Comparison of ENCODE assay signal across 11 cellular contexts in the genomic region with DNA sequence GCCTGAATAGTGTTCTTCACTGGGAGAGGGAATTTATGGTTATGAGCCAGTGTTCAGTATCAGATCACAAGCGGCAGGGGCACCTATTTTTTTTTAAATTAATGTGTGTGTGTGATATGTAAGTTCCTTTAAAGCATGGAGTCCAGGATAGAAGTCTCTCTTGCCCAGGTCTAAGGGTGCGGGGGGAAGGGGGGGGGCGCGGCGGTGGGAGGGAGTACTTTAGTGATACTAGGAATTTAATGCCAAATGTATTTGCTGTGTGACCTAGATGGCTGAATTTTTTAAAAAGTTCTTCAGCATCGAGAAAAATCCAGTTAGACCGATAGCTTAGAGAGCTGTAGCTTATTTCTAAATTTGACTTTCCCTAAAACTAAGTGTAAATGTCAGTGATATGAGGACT. TPM values are rescaled to one million over a fixed set of nuclear protein-coding genes. Genes with fewer than 3 reads are reported as not detected.
A peak's percentile ranks its signal among the peaks of the same experiment; 100 is the strongest.
DNase-seq lines count a peak whose midpoint lies in the region; ATAC-seq and TF ChIP-seq lines count a peak whose summit lies in the region.
"Had no signal": no experiment of that assay in that cellular context is flagged by ENCODE, and none has a peak within 500 bp of the region (broad histone marks: within the 10 kb centered on the region; RNA-seq: fewer than 3 reads in every experiment).

No MANE protein-coding gene starts in this region.

- CTCF ChIA-PET in T-cell (lab: Charles Lee): interaction anchor here in 1 of 2 donors (0.6 to 0.8 kb wide), 2 partner anchors 26 to 1478 kb away, joined by 3 to 6 read pairs; no protein-coding TSS in a partner anchor

- H3K79me1 ChIP-seq in H9 (ENCODE audit: insufficient read depth, low read depth, low read length, poor library complexity, severe bottlenecking): no peaks in the 10 kb centered on the region

- H4K8ac ChIP-seq in H9 (replicated peaks; ENCODE audit: insufficient read length, low read depth, low read length): no peak overlapping the region

- H3K27me3 ChIP-seq in H9 (ENCODE audit: insufficient read depth, low read length) (no peaks in the 10 kb centered on the region), sigmoid colon (no peaks in the 10 kb centered on the region)

- H3K14ac ChIP-seq in H9 (ENCODE audit: insufficient read depth, low read length): no peak overlapping the region

- DNase-seq in H9 (no peak), T-cell (no peak), sigmoid colon (no peak), Kasumi-1 (lab: John Stamatoyannopoulos, UW) (no peak), GM19238 (ENCODE audit: insufficient read length, low spot score) (no peak)
- DNase-seq: left colon, NCI-H2107, SHP77 had no signal

- peaks cover 23 to 25% of the 10 kb centered on the region in 2 experiments for H3K4me1 Mint-ChIP-seq in H9
- peaks cover 18 to 20% (median 19%) of the 10 kb centered on the region in 3 donors for H3K4me1 Mint-ChIP-seq in T-cell

- H3T11ph ChIP-seq in H9 (ENCODE audit: low read length): no peak overlapping the region

- TF ChIP-seq CTCF in H9 (conservative IDR thresholded peaks at IDR 0.05) (no peak), sigmoid colon (IDR thresholded peaks at IDR 0.05) (no peak)

- peaks cover 5% of the 10 kb centered on the region for H3K4me1 ChIP-seq in H9 (ENCODE audit: insufficient read depth, low read length)
- H3K4me1 ChIP-seq in sigmoid colon: peaks cover 0 to 43% (median 31%) of the 10 kb centered on the region in 4 donors

- no peak overlapping the region for H2BK20ac ChIP-seq in H9 (ENCODE audit: low read depth, low read length, poor library complexity, severe bottlenecking)

- ATAC-seq in T-cell (replicated peaks in 1 of 4): no peak
- no peak for ATAC-seq in GM19328 (IDR thresholded peaks at IDR 0.05; ENCODE audit: unreplicated experiment)
- ATAC-seq in GM18873 (IDR thresholded peaks at IDR 0.05; ENCODE audit: low FRiP score, unreplicated experiment): no peak

- no peak overlapping the region for H2AK5ac ChIP-seq in H9 (ENCODE audit: insufficient read length, low read length)

- H3K27me3 Mint-ChIP-seq in H9 (ENCODE audit: low read depth): no peaks in the 10 kb centered on the region; the same call in 1 of the 2 replicates
- H3K27me3 Mint-ChIP-seq in T-cell: peaks cover 40 to 50% of the 10 kb centered on the region in 2 donors

- H3K4ac ChIP-seq in H9 (ENCODE audit: low read depth, low read length): no peak overlapping the region

- H3K9me3 Mint-ChIP-seq in H9 (no peaks in the 10 kb centered on the region), T-cell (no peaks in the 10 kb centered on the region)

- H3K36me3 Mint-ChIP-seq in H9 (ENCODE audit: insufficient read depth in 1 of 3, low read depth in 3 of 3): no peaks in the 10 kb centered on the region
- H3K36me3 Mint-ChIP-seq in T-cell: no peaks in the 10 kb centered on the region

- H3K79me2 ChIP-seq in H9 (ENCODE audit: insufficient read depth, low read length): no peaks in the 10 kb centered on the region; the same call in 1 of the 2 replicates

- WGBS in H9 (ENCODE audit: extremely low coverage, insufficient read length, low lambda C conversion rate): no CpG with 5 or more reads among the region's 7 CpGs
- WGBS in sigmoid colon, 2 donors: 89 to 95% methylated on average over 7 of the region's 7 CpGs

- intact Hi-C loops in sigmoid colon (cut with DNase I): loop anchor here (10.0 kb wide), 1 partner anchor 500 kb away; no protein-coding TSS in a partner anchor

- H3K4me3 ChIP-seq in iPS-11a (ENCODE audit: low read depth, low read length) (peak overlapping the region; percentile 60), sigmoid colon (no peak overlapping the region)

- no peak overlapping the region for H4K91ac ChIP-seq in H9 (ENCODE audit: insufficient read length, low read depth, low read length)

- POLR2A ChIA-PET in T-cell (lab: Charles Lee): no interaction called here

- H3K4me3 Mint-ChIP-seq in H9 (no peak overlapping the region), T-cell (peak overlapping the region; percentile 10 to 93 (median 53))

- no peaks in the 10 kb centered on the region for H3K36me3 ChIP-seq in sigmoid colon

- peak overlapping the region; percentile 8 for H2AFZ ChIP-seq in H9 (ENCODE audit: low read length)

- H3K27ac Mint-ChIP-seq in H9 (no peak overlapping the region), T-cell (peak overlapping the region in 1 of 2 donors; percentile 57)

- H2BK15ac ChIP-seq in H9 (ENCODE audit: low read depth, low read length): no peak overlapping the region

- no peak overlapping the region for H3K18ac ChIP-seq in H9 (ENCODE audit: insufficient read length, low read depth, low read length)

- peaks cover 12% of the 10 kb centered on the region for H3K23me2 ChIP-seq in H9 (ENCODE audit: insufficient read length, low read depth, low read length, poor library complexity, severe bottlenecking)

- H3K27ac ChIP-seq in H9 (ENCODE audit: insufficient read length, low read depth, low read length) (no peak overlapping the region), sigmoid colon (peak overlapping the region; percentile 92 to 98 (median 98))

- no peak overlapping the region for H2BK5ac ChIP-seq in H9 (ENCODE audit: insufficient read length, low read length)

- H3K56ac ChIP-seq in H9 (ENCODE audit: insufficient read length, low read depth, low read length): no peak overlapping the region

- no peak overlapping the region for H4K5ac ChIP-seq in H9 (ENCODE audit: insufficient read length, low read depth, low read length)

- H2BK12ac ChIP-seq in H9 (ENCODE audit: insufficient read length, low read depth, low read length): no peak overlapping the region

- TF ChIP-seq POLR2A in sigmoid colon (IDR thresholded peaks at IDR 0.05): no peak

- H3K9me3 ChIP-seq in H9 (ENCODE audit: control insufficient read depth, low read depth, low read length) (no peaks in the 10 kb centered on the region), sigmoid colon (no peaks in the 10 kb centered on the region)

- H3K9ac ChIP-seq in H9 (ENCODE audit: extremely low read depth, insufficient read length, low read length): no peak overlapping the region

- no peak overlapping the region for H3K23ac ChIP-seq in H9 (ENCODE audit: insufficient read length, low read depth, low read length)

- TF ChIP-seq EP300 in sigmoid colon (IDR thresholded peaks at IDR 0.05): no peak

- H2BK120ac ChIP-seq in H9 (ENCODE audit: low read depth, low read length, poor library complexity, severe bottlenecking): no peak overlapping the region

- H3K4me2 ChIP-seq in H9 (ENCODE audit: insufficient read depth, insufficient read length, low read length): no peak overlapping the region

- H4K20me1 ChIP-seq in H9 (ENCODE audit: control insufficient read depth, insufficient read depth, insufficient read length): no peaks in the 10 kb centered on the region

RNA-seq across cellular contexts. Expression of a gene that starts 1.5 kb away (rescaled TPM):
- total RNA-seq in H9 (2021) (5.8 and 7.1 TPM in 2 replicates), T-cell (1 to 10 TPM in 4 of 5 donors, under 1 TPM in 1; 0.90 to 5.5 (median 4.1) TPM), sigmoid colon (10 to 100 TPM; 36.0 to 40.3 (median 38.3) TPM)
- polyA plus RNA-seq in sigmoid colon: 10 to 100 TPM in 2 of 3 donors, 1 to 10 TPM in 1; 9.5 to 17.8 (median 15.6) TPM

Comparison
In these comparisons a context has a peak if more than half of its experiments do, and no peak if none do; other contexts are left out.
1. H3K4me3 Mint-ChIP-seq: peak in T-cell (3 of 3); none in H9 (0 of 2).